Comparison of ENCODE assay signal across 17 cellular contexts in the genomic region with DNA sequence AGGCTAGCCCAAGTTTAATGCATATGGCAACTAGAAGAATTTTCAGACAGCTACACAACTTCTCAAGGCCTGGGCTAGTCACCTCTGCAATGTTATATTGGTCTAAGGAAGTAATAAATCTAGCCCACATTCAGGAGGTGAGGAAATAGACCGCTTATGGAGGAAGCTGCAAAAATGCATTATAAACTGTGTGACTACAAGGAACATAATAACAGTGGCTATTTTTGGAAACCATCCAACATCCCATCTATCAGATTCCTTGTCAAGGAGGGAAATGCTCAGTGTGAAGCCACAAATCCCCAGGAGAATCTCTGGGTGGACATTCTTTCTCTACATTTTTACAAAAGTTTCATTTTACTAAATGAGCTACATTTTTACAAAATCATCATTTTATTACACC.
DNase-seq lines count a peak whose midpoint lies in the region; ATAC-seq and TF ChIP-seq lines count a peak whose summit lies in the region.
"Had no signal": no experiment of that assay in that cellular context is flagged by ENCODE, and none has a peak within 500 bp of the region (broad histone marks: within the 10 kb centered on the region; RNA-seq: fewer than 3 reads in every experiment).

No MANE protein-coding gene starts in this region.

- H3K27ac ChIP-seq in A673 (ENCODE audit: low read depth, low read length, poor library complexity, severe bottlenecking): no peak overlapping the region
- H3K27ac ChIP-seq in RWPE2 (ENCODE audit: poor library complexity, severe bottlenecking): no peak overlapping the region
- no peak overlapping the region for H3K27ac ChIP-seq in suprapubic skin
- H3K27ac ChIP-seq: right lobe of liver, SK-N-MC had no signal

- no peak for TF ChIP-seq POLR2A in suprapubic skin (IDR thresholded peaks at IDR 0.05)

- CTCF ChIA-PET in A673 (lab: Charles Lee): no interaction called here

- no peak for TF ChIP-seq EP300 in suprapubic skin (IDR thresholded peaks at IDR 0.05)

- H3K27me3 ChIP-seq in A673 (replicated peaks; ENCODE audit: insufficient read depth, low read depth, low read length, poor library complexity): peaks cover 51% of the 10 kb centered on the region
- no peaks in the 10 kb centered on the region for H3K27me3 ChIP-seq in RWPE2 (ENCODE audit: insufficient read depth, poor library complexity, severe bottlenecking)
- no peaks in the 10 kb centered on the region for H3K27me3 ChIP-seq in suprapubic skin
- H3K27me3 ChIP-seq: right lobe of liver had no signal

- DNase-seq in A673 (ENCODE audit: low spot score): peak; percentile 74
- peak; percentile 86 for DNase-seq in GM04503 (ENCODE audit: low read depth)
- no peak for DNase-seq in RWPE2 (ENCODE audit: low spot score)
- DNase-seq in glomerular endothelial cell (ENCODE audit: extremely low read depth, low read depth, low spot score): peak; percentile 22
- no peak for DNase-seq in suprapubic skin (ENCODE audit: low spot score in 2 of 2)
- DNase-seq in iPS-NIHi11 (ENCODE audit: low spot score): no peak
- DNase-seq: activated CD4-positive, alpha-beta memory T cell treated with anti-CD3 and anti-CD28 coated beads for 36 hours; activated effector memory CD4-positive, alpha-beta T cell treated with Interleukin-2 at 50 U/mL for 16 hours; anterior cingulate cortex; DMS79; MV-4-11; NCI-H2171 treated with DMSO at 0.1 percent for 48 hours; right lobe of liver; stimulated activated naive CD4-positive, alpha-beta T cell treated with Interleukin-2 at 50 U/mL for 16 hours had no signal

- H3K9me3 ChIP-seq in A673 (ENCODE audit: low read depth, low read length, poor library complexity, severe bottlenecking) (no peaks in the 10 kb centered on the region), RWPE2 (ENCODE audit: severe bottlenecking) (no peaks in the 10 kb centered on the region), suprapubic skin (no peaks in the 10 kb centered on the region)
- H3K9me3 ChIP-seq: right lobe of liver had no signal

- TF ChIP-seq CTCF in A673 (conservative IDR thresholded peaks at IDR 0.05; ENCODE audit: low read depth, low read length) (no peak), RWPE2 (IDR thresholded peaks at IDR 0.05; ENCODE audit: poor library complexity, severe bottlenecking) (no peak), suprapubic skin (IDR thresholded peaks at IDR 0.05) (no peak)

- H3K36me3 ChIP-seq in A673 (ENCODE audit: insufficient read depth, low read length, poor library complexity, severe bottlenecking): no peaks in the 10 kb centered on the region
- no peaks in the 10 kb centered on the region for H3K36me3 ChIP-seq in RWPE2 (ENCODE audit: low read depth)
- H3K36me3 ChIP-seq in suprapubic skin: no peaks in the 10 kb centered on the region
- H3K36me3 ChIP-seq: right lobe of liver had no signal

- H3K4me1 ChIP-seq in A673 (ENCODE audit: insufficient read depth, low read length, poor library complexity, severe bottlenecking) (no peaks in the 10 kb centered on the region), RWPE2 (ENCODE audit: insufficient read depth, poor library complexity, severe bottlenecking) (no peaks in the 10 kb centered on the region), suprapubic skin (peaks cover 6% of the 10 kb centered on the region)
- H3K4me1 ChIP-seq: right lobe of liver had no signal

- H3K4me3 ChIP-seq in A673 (ENCODE audit: low read depth, low read length, poor library complexity, severe bottlenecking) (no peak overlapping the region), RWPE2 (ENCODE audit: severe bottlenecking) (no peak overlapping the region), suprapubic skin (no peak overlapping the region)
- H3K4me3 ChIP-seq: right lobe of liver, SK-N-MC had no signal

- POLR2A ChIA-PET in A673 (lab: Charles Lee; ENCODE audit: low non-redundant PET): no interaction called here

- intact Hi-C loops in A673 (cut with micrococcal nuclease; ENCODE audit: unreplicated experiment): no loop called here

- BruUV-seq in A673 (replicated peaks; lab: Mats Ljungman, UMichigan): no TSS peak

- ATAC-seq in RWPE2 (ENCODE audit: low read depth) (peak; percentile 29; the same call in 1 of the 3 replicates), HG02588 (IDR thresholded peaks at IDR 0.05; ENCODE audit: unreplicated experiment) (no peak), GM21825 (IDR thresholded peaks at IDR 0.05; ENCODE audit: unreplicated experiment) (no peak)
- ATAC-seq: right lobe of liver had no signal

- 67% methylated on average over 1 of the region's 1 CpG for whole genome bisulfite sequencing in suprapubic skin

Comparison
In these comparisons a context has a peak if more than half of its experiments do, and no peak if none do; other contexts are left out.
1. DNase-seq: peak in A673 (single experiment), GM04503 (single experiment) and glomerular endothelial cell (single experiment); none in RWPE2 (single experiment), suprapubic skin (0 of 2) and iPS-NIHi11 (single experiment).